ENCODE assay signal across 8 cellular contexts in genomic region chr4:110198472-110199419, GRCh38. TPM values are rescaled to one million over a fixed set of nuclear protein-coding genes. Genes with fewer than 3 reads are reported as not detected.
DNase-seq lines count a peak whose midpoint lies in the region; ATAC-seq and TF ChIP-seq lines count a peak whose summit lies in the region.

Gene ELOVL6, minus strand, starts transcription at chr4:110198615. Its CDS starts 280 bp downstream, at chr4:110198335.

- peak; percentile 27 for ATAC-seq in GM19438 (IDR thresholded peaks at IDR 0.05; ENCODE audit: low read depth, unreplicated experiment)
- ATAC-seq in GM18873 (IDR thresholded peaks at IDR 0.05; ENCODE audit: low FRiP score, unreplicated experiment), result no peak

- intact Hi-C loops in mammary epithelial cell (cut with micrococcal nuclease), result loop anchor here (1.0 to 5.0 kb wide), 4 partner anchors 110 to 319 kb away; no protein-coding TSS in a partner anchor

- peak within 1 kb of the TSS; percentile 90 for H3K4me2 ChIP-seq in mammary epithelial cell (ENCODE audit: insufficient read depth, low read depth, low read length)

- H3K36me3 ChIP-seq in BE2C (0 out of 2 replicates have a peak, but pooled peaks cover 2% of the 10 kb centered on the region), mammary epithelial cell (ENCODE audit: insufficient read depth, low read length) (no peaks in the 10 kb centered on the region), iPS-20b (ENCODE audit: insufficient read depth, low read depth, low read length) (peaks cover 14% of the 10 kb centered on the region; the same call in 1 of the 2 replicates)

- no peaks in the 10 kb centered on the region for H4K20me1 ChIP-seq in mammary epithelial cell (ENCODE audit: insufficient read depth, low read length)

- in situ Hi-C loops in mammary epithelial cell (cut with MboI; ENCODE audit: low sequenced_read_pairs in 2 of 2), result no loop called here

- H3K27me3 ChIP-seq in BE2C (no peaks in the 10 kb centered on the region), mammary epithelial cell (ENCODE audit: insufficient read depth, low read length) (no peaks in the 10 kb centered on the region), iPS-20b (ENCODE audit: insufficient read depth, low read length) (no peaks in the 10 kb centered on the region)

- CTCF ChIA-PET in mammary epithelial cell (lab: Charles Lee; ENCODE audit: low non-redundant PET), result interaction anchor here (0.5 to 1.3 kb wide), 2 partner anchors 193 to 765 kb away, joined by 3 to 7 read pairs; partner anchors contain the start of gene SEC24B

- H3K4me1 ChIP-seq in BE2C, result peaks cover 10% of the 10 kb centered on the region
- H3K4me1 ChIP-seq in mammary epithelial cell (ENCODE audit: insufficient read depth, low read length), result peaks cover 21% of the 10 kb centered on the region
- H3K4me1 ChIP-seq in iPS-20b (ENCODE audit: insufficient read depth, low read length), result peaks cover 17% of the 10 kb centered on the region; the same call in 1 of the 2 replicates

- TF ChIP-seq CTCF in BE2C (IDR thresholded peaks at IDR 0.05; ENCODE audit: low read depth, low read length) (no peak), mammary epithelial cell (conservative IDR thresholded peaks at IDR 0.05 in 1 of 2, IDR thresholded peaks at IDR 0.05 in 1 of 2; ENCODE audit: extremely low read depth in 1 of 2, insufficient read depth in 1 of 2, low read depth in 1 of 2, low read length in 2 of 2) (no peak)

- DNase-seq in BE2C, result peak; percentile 81
- DNase-seq in NCI-H1048 (lab: John Stamatoyannopoulos, UW), result peak; percentile 34
- DNase-seq in T-helper 2 cell, result peak in 3 of 5 experiments; percentile 3 to 50 (median 23)
- DNase-seq in mammary epithelial cell, result peak; percentile 74
- peak; percentile 65 for DNase-seq in skeletal muscle cell (ENCODE audit: low read depth)

- peak within 1 kb of the TSS; percentile 93 for H2AFZ ChIP-seq in mammary epithelial cell (ENCODE audit: low read depth, low read length)

- peak within 1 kb of the TSS; percentile 71 for H3K27ac ChIP-seq in mammary epithelial cell (ENCODE audit: insufficient read depth, low read depth, low read length)
- peak within 1 kb of the TSS; percentile 97 for H3K27ac ChIP-seq in iPS-20b (ENCODE audit: low read length)

- H3K9ac ChIP-seq in mammary epithelial cell (ENCODE audit: insufficient read depth, low read length), result peak within 1 kb of the TSS; percentile 75
- H3K9ac ChIP-seq in iPS-20b (ENCODE audit: low read depth, low read length), result peak within 1 kb of the TSS; percentile 99

- H3K9me3 ChIP-seq in BE2C (no peaks in the 10 kb centered on the region), mammary epithelial cell (replicated peaks; ENCODE audit: insufficient read depth, low read length) (no peaks in the 10 kb centered on the region), iPS-20b (ENCODE audit: insufficient read depth, low read depth, low read length) (no peaks in the 10 kb centered on the region)

- peaks cover 46% of the 10 kb centered on the region for H3K79me2 ChIP-seq in mammary epithelial cell (ENCODE audit: insufficient read depth, low read length)

- WGBS in mammary epithelial cell (ENCODE audit: low coverage, missing lambda C conversion rate), result 3% methylated on average over 28 of the region's 45 CpGs

- H3K4me3 ChIP-seq in BE2C (ENCODE audit: low read depth, low read length), result peak within 1 kb of the TSS; percentile 98
- peak within 1 kb of the TSS; percentile 62 to 82 (median 78) for H3K4me3 ChIP-seq in mammary epithelial cell (replicated peaks in 1 of 3; ENCODE audit: insufficient read depth in 1 of 3, low read depth in 2 of 3, low read length in 3 of 3)
- H3K4me3 ChIP-seq in iPS-20b (ENCODE audit: low read length), result peak within 1 kb of the TSS; percentile 96
- H3K4me3 ChIP-seq in skeletal muscle cell (ENCODE audit: low read depth, low read length), result peak within 1 kb of the TSS; percentile 85

- no TSS peak for BruUV-seq in mammary epithelial cell (replicated peaks; lab: Mats Ljungman, UMichigan)

- dilution Hi-C loops in mammary epithelial cell (cut with HindIII; ENCODE audit: low sequenced_read_pairs), result no loop called here

RNA-seq across cellular contexts. Expression of gene ELOVL6, which starts in this region (rescaled TPM):
- polyA plus RNA-seq in BE2C (2012; ENCODE audit: insufficient read depth, insufficient read length, low read depth), result 21.2 TPM
- 10 to 100 TPM; 18.7 to 49.0 TPM for total RNA-seq in mammary epithelial cell
- 61.6 TPM for polyA plus RNA-seq in mammary epithelial cell
- 34.7 TPM for polyA minus RNA-seq in mammary epithelial cell

Comparison
In these comparisons a context has a peak if more than half of its experiments do, and no peak if none do; other contexts are left out.
1. DNase-seq: peak in every context shown above with its lines; median percentile 81 in BE2C; 74 in mammary epithelial cell; 65 in skeletal muscle cell; 34 in NCI-H1048; 23 in T-helper 2 cell.